8 cellular contexts compared by ENCODE assay signal in the genomic region with DNA sequence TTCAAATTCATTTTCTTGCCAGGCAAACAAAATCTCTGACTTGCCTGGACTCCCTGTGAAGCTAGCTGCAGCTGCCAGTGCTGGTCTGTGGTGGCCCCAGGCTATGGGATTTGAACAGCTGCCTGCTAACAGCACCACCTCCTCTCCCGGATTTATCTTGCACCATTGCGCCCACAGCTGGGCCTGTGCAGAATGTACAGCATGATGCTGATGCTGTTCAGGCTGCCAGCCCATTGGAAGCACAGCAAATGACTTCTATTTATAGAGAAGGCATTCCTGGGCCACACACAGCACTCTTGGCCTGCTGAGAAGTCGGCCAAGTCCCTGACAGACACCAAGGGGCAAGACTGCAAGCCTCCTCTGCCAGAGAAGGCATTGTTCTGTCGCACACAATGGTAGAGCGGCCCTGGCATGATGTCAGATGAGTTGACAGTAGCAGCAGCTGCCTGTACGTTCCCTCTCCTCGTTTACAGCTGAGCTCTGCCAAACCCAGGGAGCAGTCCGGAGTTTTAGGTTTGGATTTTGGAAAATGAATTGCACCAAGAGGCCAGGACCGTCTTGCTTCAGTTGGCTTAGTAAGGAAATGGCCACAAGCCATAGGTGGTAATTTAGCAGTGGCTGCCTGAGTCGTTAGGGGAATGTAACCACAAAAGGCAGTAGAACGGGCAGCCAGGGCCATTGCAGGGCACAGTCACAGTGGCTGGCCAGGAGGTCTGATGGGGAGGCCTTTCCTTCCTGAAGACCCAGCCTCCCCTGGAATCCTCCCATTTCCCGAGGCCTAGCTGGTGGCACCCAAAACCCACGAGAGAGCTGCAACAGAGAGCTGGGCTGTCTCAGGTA. TPM values are rescaled to one million over a fixed set of nuclear protein-coding genes. Genes with fewer than 3 reads are reported as not detected.
DNase-seq lines count a peak whose midpoint lies in the region; ATAC-seq lines count a peak whose summit lies in the region.

No MANE protein-coding gene starts in this region.

- intact Hi-C loops in left ventricle myocardium superior (cut with micrococcal nuclease) = no loop called here

- DNase-seq in D341Med (ENCODE audit: low spot score) (peak; percentile 48), NCI-H2081 (lab: John Stamatoyannopoulos, UW) (peak; percentile 99 to 100), amygdala (lab: John Stamatoyannopoulos, UW) (peak; percentile 40 to 99 (median 88)), left ventricle myocardium superior (peak; percentile 82), stromal cell of bone marrow (ENCODE audit: low read depth) (peak; percentile 91), mesenteric fat pad (ENCODE audit: low spot score) (no peak), DMS114 treated with DMSO at 0.1 percent for 48 hours (lab: John Stamatoyannopoulos, UW; ENCODE audit: unreplicated experiment) (no peak)

- peak; percentile 92 for ATAC-seq in left ventricle myocardium superior
- ATAC-seq in HG03571 (IDR thresholded peaks at IDR 0.05; ENCODE audit: unreplicated experiment) = no peak

RNA-seq across cellular contexts. Expression of a gene that starts 38.5 kb away (rescaled TPM):
- total RNA-seq in left ventricle myocardium superior (18.8 TPM), mesenteric fat pad (113 TPM)

Comparison
In these comparisons a context has a peak if more than half of its experiments do, and no peak if none do; other contexts are left out.
1. DNase-seq: peak in D341Med (single experiment), NCI-H2081 (2 of 2), amygdala (56 of 56), left ventricle myocardium superior (single experiment) and stromal cell of bone marrow (single experiment); none in mesenteric fat pad (single experiment) and DMS114 treated with DMSO at 0.1 percent for 48 hours (single experiment).